In the genomic region with DNA sequence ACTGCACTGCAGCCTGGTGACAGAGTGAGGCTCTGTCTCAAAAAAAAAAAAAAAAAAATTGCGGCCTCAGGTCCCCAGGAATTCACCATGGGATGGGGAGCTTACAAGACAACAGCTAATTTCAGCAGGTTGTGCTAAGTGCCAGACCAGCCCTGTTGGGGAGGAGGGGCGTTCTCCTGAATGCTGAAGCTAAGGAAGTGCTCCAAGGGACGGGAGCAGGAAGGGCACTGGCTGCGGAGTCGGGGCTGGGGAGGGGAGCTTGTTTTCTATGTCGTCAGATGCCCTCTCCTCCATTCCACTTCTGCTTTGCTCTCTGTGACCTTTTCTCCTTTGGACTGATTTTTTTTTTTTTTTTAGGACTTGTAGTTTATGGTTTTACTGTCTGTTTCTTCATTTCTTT, we compare ENCODE assay signal across 34 cellular contexts. TPM values are rescaled to one million over a fixed set of nuclear protein-coding genes. Genes with fewer than 3 reads are reported as not detected.
A peak's percentile ranks its signal among the peaks of the same experiment; 100 is the strongest.
DNase-seq lines count a peak whose midpoint lies in the region; ATAC-seq, FAIRE-seq and TF ChIP-seq lines count a peak whose summit lies in the region.
"Had no signal": no experiment of that assay in that cellular context is flagged by ENCODE, and none has a peak within 500 bp of the region (broad histone marks: within the 10 kb centered on the region; RNA-seq: fewer than 3 reads in every experiment).

No MANE protein-coding gene starts in this region.

- H3K4me3 ChIP-seq in heart left ventricle: no peak overlapping the region
- H3K4me3 ChIP-seq in endodermal cell (ENCODE audit: low read length): no peak overlapping the region
- H3K4me3 ChIP-seq in kidney (ENCODE audit: low read length in 2 of 2): no peak overlapping the region
- H3K4me3 ChIP-seq: cardiac muscle cell, GM23248, thoracic aorta had no signal

- H3K4me3 Mint-ChIP-seq in endodermal cell: no peak overlapping the region
- H3K4me3 Mint-ChIP-seq in type B pancreatic cell: peak overlapping the region; percentile 13
- no peak overlapping the region for H3K4me3 Mint-ChIP-seq in activated CD4-positive, alpha-beta T cell treated with anti-CD3 and anti-CD28 coated beads, Interleukin-2, amount 10 ng/mL, durations not matched to agents 24 days and 14 days
- H3K4me3 Mint-ChIP-seq: activated naive CD8-positive, alpha-beta T cell treated with anti-CD3 and anti-CD28 coated beads, Interleukin-2, amount 10 ng/mL, durations not matched to agents 7 days and 5 days; naive thymus-derived CD4-positive, alpha-beta T cell; T-helper 2 cell treated with Interferon-gamma antibody and Interleukin-4, amounts not matched to agents 5 μg/mL and 100 μg/mL, for 36 hours had no signal

- no peak for TF ChIP-seq CTCF in heart left ventricle (IDR thresholded peaks at IDR 0.05)
- no peak for TF ChIP-seq CTCF in endodermal cell (conservative IDR thresholded peaks at IDR 0.05)
- TF ChIP-seq CTCF in kidney (IDR thresholded peaks at IDR 0.05; ENCODE audit: borderline replicate concordance, extremely low read depth, insufficient read depth): no peak
- no peak for TF ChIP-seq CTCF in type B pancreatic cell (conservative IDR thresholded peaks at IDR 0.05)

- intact Hi-C loops in heart left ventricle (cut with DNase I): loop anchor here in 8 of 10 donors (5.0 to 10.0 kb wide), 12 partner anchors 69 to 409 kb away; no protein-coding TSS in a partner anchor
- intact Hi-C loops in Right ventricle myocardium superior (cut with DNase I): loop anchor here (5.0 kb wide), 2 partner anchors 199 to 219 kb away; no protein-coding TSS in a partner anchor
- intact Hi-C loops in kidney (cut with DNase I): no loop called here
- intact Hi-C loops in activated CD4-positive, alpha-beta T cell treated with anti-CD3 and anti-CD28 coated beads, Interleukin-2, amount 10 ng/mL, durations not matched to agents 24 days and 14 days (cut with micrococcal nuclease): no loop called here

- H3K27me3 ChIP-seq in heart left ventricle: peaks cover 0 to 21% (median 0%) of the 10 kb centered on the region in 9 donors
- H3K27me3 ChIP-seq in endodermal cell (ENCODE audit: control insufficient read depth, insufficient read depth, low read length, poor library complexity, severe bottlenecking): peaks cover 36% of the 10 kb centered on the region
- H3K27me3 ChIP-seq: ascending aorta, cardiac muscle cell had no signal

- H3K9ac ChIP-seq in endodermal cell (ENCODE audit: extremely low read depth, low read length, poor library complexity, severe bottlenecking) (no peak overlapping the region), kidney (ENCODE audit: low read length in 2 of 2) (no peak overlapping the region)
- H3K9ac ChIP-seq: GM23248 had no signal

- peaks cover 0 to 86% (median 65%) of the 10 kb centered on the region in 12 donors for H3K4me1 ChIP-seq in heart left ventricle
- no peaks in the 10 kb centered on the region for H3K4me1 ChIP-seq in endodermal cell (ENCODE audit: control insufficient read depth, insufficient read depth, low read length)
- peaks cover 8 to 16% of the 10 kb centered on the region in 2 donors for H3K4me1 ChIP-seq in kidney (ENCODE audit: control insufficient read depth in 1 of 2, insufficient read depth in 1 of 2, low read depth in 1 of 2, low read length in 2 of 2)

- H3K27me3 Mint-ChIP-seq in endodermal cell (ENCODE audit: insufficient read depth): peaks cover 61% of the 10 kb centered on the region
- H3K27me3 Mint-ChIP-seq in type B pancreatic cell: peaks cover 40% of the 10 kb centered on the region
- peaks cover 48% of the 10 kb centered on the region for H3K27me3 Mint-ChIP-seq in activated CD4-positive, alpha-beta T cell treated with anti-CD3 and anti-CD28 coated beads, Interleukin-2, amount 10 ng/mL, durations not matched to agents 24 days and 14 days

- H3K36me3 Mint-ChIP-seq in endodermal cell (ENCODE audit: low read depth): no peaks in the 10 kb centered on the region
- H3K36me3 Mint-ChIP-seq in type B pancreatic cell: peaks cover 13% of the 10 kb centered on the region
- no peaks in the 10 kb centered on the region for H3K36me3 Mint-ChIP-seq in activated CD4-positive, alpha-beta T cell treated with anti-CD3 and anti-CD28 coated beads, Interleukin-2, amount 10 ng/mL, durations not matched to agents 24 days and 14 days (ENCODE audit: low read depth)
- H3K36me3 Mint-ChIP-seq: activated naive CD8-positive, alpha-beta T cell treated with anti-CD3 and anti-CD28 coated beads, Interleukin-2, amount 10 ng/mL, durations not matched to agents 7 days and 5 days; naive thymus-derived CD4-positive, alpha-beta T cell had no signal

- TF ChIP-seq POLR2A in heart left ventricle (IDR thresholded peaks at IDR 0.05): no peak

- H3K9me3 Mint-ChIP-seq in endodermal cell: peaks cover 1% of the 10 kb centered on the region
- H3K9me3 Mint-ChIP-seq in type B pancreatic cell: no peaks in the 10 kb centered on the region
- H3K9me3 Mint-ChIP-seq in activated CD4-positive, alpha-beta T cell treated with anti-CD3 and anti-CD28 coated beads, Interleukin-2, amount 10 ng/mL, durations not matched to agents 24 days and 14 days: no peaks in the 10 kb centered on the region
- H3K9me3 Mint-ChIP-seq: activated naive CD8-positive, alpha-beta T cell treated with anti-CD3 and anti-CD28 coated beads, Interleukin-2, amount 10 ng/mL, durations not matched to agents 7 days and 5 days; T-helper 2 cell treated with Interferon-gamma antibody and Interleukin-4, amounts not matched to agents 5 μg/mL and 100 μg/mL, for 36 hours had no signal

- WGBS in heart left ventricle, 4 donors: 30 to 53% (median 36%) methylated on average over 6 of the region's 6 CpGs
- WGBS in endodermal cell (ENCODE audit: insufficient coverage in 1 of 2, insufficient read length in 1 of 2), 2 experiments: 80 to 82% methylated on average over 3 of the region's 6 CpGs

- peaks cover 0 to 4% (median 0%) of the 10 kb centered on the region in 9 donors for H3K36me3 ChIP-seq in heart left ventricle
- H3K36me3 ChIP-seq in endodermal cell (ENCODE audit: control insufficient read depth, insufficient read depth, low read length): no peaks in the 10 kb centered on the region
- H3K36me3 ChIP-seq in kidney (ENCODE audit: control insufficient read depth in 1 of 2, insufficient read depth in 2 of 2, low read length in 2 of 2): no peaks in the 10 kb centered on the region
- H3K36me3 ChIP-seq: ascending aorta, cardiac muscle cell, thoracic aorta had no signal

- DNase-seq in heart left ventricle (peak in 4 of 5 donors; percentile 47 to 71 (median 57)), Right ventricle myocardium superior (no peak), endodermal cell (peak; percentile 71), kidney (peak; percentile 80), type B pancreatic cell (ENCODE audit: extremely low spot score, unreplicated experiment) (no peak), activated T-cell treated with anti-CD3 and anti-CD28 coated beads for 4 hours (no peak), GF-D8 (lab: John Stamatoyannopoulos, UW) (no peak)
- DNase-seq in activated CD4-positive, alpha-beta T cell treated with anti-CD3 and anti-CD28 coated beads, Interleukin-2, amount 10 ng/mL, durations not matched to agents 24 days and 14 days: no peak
- DNase-seq: activated CD4-positive, alpha-beta T cell treated with anti-CD3 and anti-CD28 coated beads for 48 hours; activated effector memory CD4-positive, alpha-beta T cell treated with Interleukin-2 at 50 U/mL for 16 hours; activated naive CD8-positive, alpha-beta T cell treated with anti-CD3 and anti-CD28 coated beads, Interleukin-2, amount 10 ng/mL, durations not matched to agents 7 days and 5 days; activated T-cell treated with anti-CD3 and anti-CD28 coated beads, Interleukin-2, amount 50 U/mL, for 1 hour; Calu3; DMS79; effector CD8-positive, alpha-beta T cell; GDM1; GM23248; naive thymus-derived CD4-positive, alpha-beta T cell; NCI-H1105; NCI-H187 treated with DMSO at 0.1 percent for 48 hours; NCI-H524 treated with DMSO at 0.1 percent for 48 hours; SHP77; stimulated activated naive CD4-positive, alpha-beta T cell had no signal

- H3K4me1 Mint-ChIP-seq in endodermal cell (peaks cover 5% of the 10 kb centered on the region), type B pancreatic cell (ENCODE audit: unreplicated experiment) (peaks cover 34% of the 10 kb centered on the region)
- peaks cover 5% of the 10 kb centered on the region for H3K4me1 Mint-ChIP-seq in activated CD4-positive, alpha-beta T cell treated with anti-CD3 and anti-CD28 coated beads, Interleukin-2, amount 10 ng/mL, durations not matched to agents 24 days and 14 days

- ATAC-seq in heart left ventricle: no peak
- ATAC-seq in Right ventricle myocardium superior (ENCODE audit: poor library complexity): no peak
- ATAC-seq: naive thymus-derived CD4-positive, alpha-beta T cell had no signal

- H3K9me3 ChIP-seq in heart left ventricle (no peaks in the 10 kb centered on the region), endodermal cell (ENCODE audit: control insufficient read depth, low read length) (no peaks in the 10 kb centered on the region), kidney (ENCODE audit: control insufficient read depth in 1 of 2, low read length in 2 of 2) (no peaks in the 10 kb centered on the region)
- H3K9me3 ChIP-seq: ascending aorta, thoracic aorta had no signal

- H3K27ac Mint-ChIP-seq in endodermal cell (no peak overlapping the region), type B pancreatic cell (no peak overlapping the region)
- H3K27ac Mint-ChIP-seq in activated CD4-positive, alpha-beta T cell treated with anti-CD3 and anti-CD28 coated beads, Interleukin-2, amount 10 ng/mL, durations not matched to agents 24 days and 14 days: no peak overlapping the region
- H3K27ac Mint-ChIP-seq: activated naive CD8-positive, alpha-beta T cell treated with anti-CD3 and anti-CD28 coated beads, Interleukin-2, amount 10 ng/mL, durations not matched to agents 7 days and 5 days; naive thymus-derived CD4-positive, alpha-beta T cell; T-helper 2 cell treated with Interferon-gamma antibody and Interleukin-4, amounts not matched to agents 5 μg/mL and 100 μg/mL, for 36 hours had no signal

- H3K27ac ChIP-seq in heart left ventricle (peak overlapping the region in 10 of 12 donors; percentile 3 to 91 (median 84)), endodermal cell (ENCODE audit: low read depth, low read length) (no peak overlapping the region), kidney (ENCODE audit: low read depth in 2 of 2, low read length in 2 of 2) (no peak overlapping the region)
- H3K27ac ChIP-seq: cardiac muscle cell, GM23248, VCaP had no signal

- no peak for FAIRE-seq in kidney (lab: Jason Lieb, UNC)
- FAIRE-seq: A204.1, islet of Langerhans had no signal

RNA-seq across cellular contexts. Expression of gene ADAMTS15, which starts 4.5 kb away (rescaled TPM):
- total RNA-seq in heart left ventricle (10 to 100 TPM in 8 of 9 donors, 1 to 10 TPM in 1; 5.3 to 36.5 (median 16.7) TPM), Right ventricle myocardium superior (43.5 TPM), endodermal cell (1 to 10 TPM in 1 of 2 donors, under 1 TPM in 1; 0.27 to 1.0 TPM), kidney (6.2 TPM), type B pancreatic cell (ENCODE audit: low replicate concordance) (2.3 and 22.0 TPM in 2 replicates)
- polyA plus RNA-seq in heart left ventricle (10 to 100 TPM; 11.4 to 71.0 TPM), kidney (ENCODE audit: insufficient read depth, low read depth, low replicate concordance) (3.6 TPM)
- polyA plus RNA-seq in endodermal cell (2013, experiment 1 of 2): 6.9 TPM
- 5.3 TPM for polyA plus RNA-seq in endodermal cell (2013, experiment 2 of 2)
- total RNA-seq in activated CD4-positive, alpha-beta T cell treated with anti-CD3 and anti-CD28 coated beads, Interleukin-2, amount 10 ng/mL, durations not matched to agents 24 days and 14 days: 0.02 TPM in 1 of 2 replicates, not detected in the other
- total RNA-seq: activated CD8-positive, alpha-beta memory T cell treated with anti-CD3 and anti-CD28 coated beads for 36 hours; HT-29 had no signal
- polyA plus RNA-seq: naive thymus-derived CD4-positive, alpha-beta T cell had no signal

RNA-seq across cellular contexts. Expression of gene ADAMTS8, which starts 24.5 kb away (rescaled TPM):
- total RNA-seq in heart left ventricle: 1 to 10 TPM in 4 of 9 donors, under 1 TPM in 5; 0.12 to 2.8 (median 0.87) TPM
- polyA plus RNA-seq in heart left ventricle: 1 to 10 TPM in 1 of 2 donors, under 1 TPM in 1; 0.30 to 1.7 TPM
- total RNA-seq in Right ventricle myocardium superior: 0.48 TPM
- total RNA-seq in endodermal cell: 1 to 10 TPM in 1 of 2 donors, under 1 TPM in 1; 1.00 to 4.0 TPM
- polyA plus RNA-seq in endodermal cell (2013, experiment 1 of 2): 2.3 TPM
- polyA plus RNA-seq in endodermal cell (2013, experiment 2 of 2): 2.6 TPM
- total RNA-seq in kidney: 1.2 TPM
- polyA plus RNA-seq in kidney (ENCODE audit: insufficient read depth, low read depth, low replicate concordance): 1.6 TPM
- 0.10 and 4.8 TPM in 2 replicates for total RNA-seq in type B pancreatic cell (ENCODE audit: low replicate concordance)
- total RNA-seq in activated CD4-positive, alpha-beta T cell treated with anti-CD3 and anti-CD28 coated beads, Interleukin-2, amount 10 ng/mL, durations not matched to agents 24 days and 14 days: not detected in 2 replicates
- total RNA-seq: activated CD8-positive, alpha-beta memory T cell treated with anti-CD3 and anti-CD28 coated beads for 36 hours; activated naive CD8-positive, alpha-beta T cell treated with anti-CD3 and anti-CD28 coated beads, Interleukin-2, amount 10 ng/mL, durations not matched to agents 7 days and 5 days; Calu3; epithelial cell of proximal tubule; HT-29; naive thymus-derived CD4-positive, alpha-beta T cell; pulmonary artery endothelial cell had no signal
- polyA plus RNA-seq: naive thymus-derived CD4-positive, alpha-beta T cell had no signal

Comparison
In these comparisons a context has a peak if more than half of its experiments do, and no peak if none do; other contexts are left out.
1. DNase-seq: peak in heart left ventricle (4 of 5), endodermal cell (single experiment) and kidney (single experiment); none in Right ventricle myocardium superior (single experiment), type B pancreatic cell (single experiment), activated CD4-positive, alpha-beta T cell treated with anti-CD3 and anti-CD28 coated beads, Interleukin-2, amount 10 ng/mL, durations not matched to agents 24 days and 14 days (single experiment), activated T-cell treated with anti-CD3 and anti-CD28 coated beads for 4 hours (single experiment) and GF-D8 (single experiment).
2. H3K27ac ChIP-seq: peak in heart left ventricle (10 of 12); none in endodermal cell (single experiment) and kidney (0 of 2).
3. intact Hi-C loops: an anchor here in heart left ventricle (5.0 to 10.0 kb wide) and Right ventricle myocardium superior (5.0 kb wide); none called in kidney and activated CD4-positive, alpha-beta T cell treated with anti-CD3 and anti-CD28 coated beads, Interleukin-2, amount 10 ng/mL, durations not matched to agents 24 days and 14 days.